ENCODE assay signal across 6 cellular contexts in genomic region chr17:29779812-29780190, GRCh38.
DNase-seq lines count a peak whose midpoint lies in the region; ATAC-seq and TF ChIP-seq lines count a peak whose summit lies in the region.
"Not testable (repeated sequence)": the region's sequence is repeated elsewhere in the genome, so short reads cannot be mapped to it uniquely, and the experiment has no call there.

No MANE protein-coding gene starts in this region.

- H3K9ac ChIP-seq in BLaER1 treated with 17β-estradiol and CSF1 and Interleukin-3, amounts not matched to agents 10 nM and 100 nM, result peak overlapping the region in 8 of 11 experiments; percentile 23 to 69 (median 56); a peak in 12 of 22 replicates
- not testable (repeated sequence) for H3K9ac ChIP-seq in SK-N-MC (ENCODE audit: insufficient read length)

- DNase-seq in NCI-H2171 treated with DMSO at 0.1 percent for 48 hours (lab: John Stamatoyannopoulos, UW), result peak; percentile 29
- not testable (repeated sequence) for DNase-seq in SK-N-MC (ENCODE audit: low read depth, low spot score); activated T-cell treated with anti-CD3 and anti-CD28 coated beads, Interleukin-2, amount 50 U/mL, for 24 hours; cardiac muscle cell (ENCODE audit: low read depth in 1 of 2, low spot score in 1 of 2); gastrocnemius medialis

- H3K9me3 ChIP-seq in BLaER1 treated with 17β-estradiol and CSF1 and Interleukin-3, amounts not matched to agents 10 nM and 100 nM (replicated peaks in 1 of 11); SK-N-MC (ENCODE audit: low read depth, low read length); cardiac muscle cell (ENCODE audit: low read depth); gastrocnemius medialis: not testable (repeated sequence)

- not testable (repeated sequence) for ATAC-seq in gastrocnemius medialis

- peak overlapping the region in 10 of 11 experiments; percentile 45 to 70 (median 64); a peak in 18 of 22 replicates for H3K4me2 ChIP-seq in BLaER1 treated with 17β-estradiol and CSF1 and Interleukin-3, amounts not matched to agents 10 nM and 100 nM

- peak overlapping the region in 8 of 11 experiments; percentile 35 to 70 (median 66); a peak in 15 of 22 replicates for H3K27ac ChIP-seq in BLaER1 treated with 17β-estradiol and CSF1 and Interleukin-3, amounts not matched to agents 10 nM and 100 nM
- H3K27ac ChIP-seq in SK-N-MC (0 out of 2 replicates have a peak overlapping the region, but pooled peaks have one; percentile 10), cardiac muscle cell (peak overlapping the region; percentile 23), gastrocnemius medialis (peak overlapping the region; percentile 76 to 84 (median 79))

- not testable (repeated sequence) for H3K9me3 Mint-ChIP-seq in activated T-cell treated with anti-CD3 and anti-CD28 coated beads, Interleukin-2, amount 50 U/mL, for 24 hours

- H3K27me3 ChIP-seq in BLaER1 treated with 17β-estradiol and CSF1 and Interleukin-3, amounts not matched to agents 10 nM and 100 nM; cardiac muscle cell; gastrocnemius medialis: not testable (repeated sequence)

- peaks cover 22 to 36% (median 27%) of the 10 kb centered on the region in 10 experiments for H3K4me1 ChIP-seq in BLaER1 treated with 17β-estradiol and CSF1 and Interleukin-3, amounts not matched to agents 10 nM and 100 nM
- not testable (repeated sequence) for H3K4me1 ChIP-seq in cardiac muscle cell (ENCODE audit: low read depth)
- peaks cover 9 to 13% of the 10 kb centered on the region in 2 donors for H3K4me1 ChIP-seq in gastrocnemius medialis

- H3K4me3 ChIP-seq in BLaER1 treated with 17β-estradiol and CSF1 and Interleukin-3, amounts not matched to agents 10 nM and 100 nM; SK-N-MC; cardiac muscle cell; gastrocnemius medialis: not testable (repeated sequence)

- H3K4me1 Mint-ChIP-seq in activated T-cell treated with anti-CD3 and anti-CD28 coated beads, Interleukin-2, amount 50 U/mL, for 24 hours (ENCODE audit: low read depth), result not testable (repeated sequence)

- not testable (repeated sequence) for H3K4me3 Mint-ChIP-seq in activated T-cell treated with anti-CD3 and anti-CD28 coated beads, Interleukin-2, amount 50 U/mL, for 24 hours

- intact Hi-C loops in gastrocnemius medialis (cut with DNase I; ENCODE audit: low total_unique reads), result loop anchor here (1.0 to 10.0 kb wide), 4 partner anchors 140 to 385 kb away; partner anchors contain the start of gene TAOK1

- H3K27ac Mint-ChIP-seq in activated T-cell treated with anti-CD3 and anti-CD28 coated beads, Interleukin-2, amount 50 U/mL, for 24 hours, result peak overlapping the region; percentile 33

- TF ChIP-seq POLR2A in gastrocnemius medialis (IDR thresholded peaks at IDR 0.05), result not testable (repeated sequence)

- not testable (repeated sequence) for H3K27me3 Mint-ChIP-seq in activated T-cell treated with anti-CD3 and anti-CD28 coated beads, Interleukin-2, amount 50 U/mL, for 24 hours

- H3K36me3 Mint-ChIP-seq in activated T-cell treated with anti-CD3 and anti-CD28 coated beads, Interleukin-2, amount 50 U/mL, for 24 hours (ENCODE audit: low read depth), result not testable (repeated sequence)

- in situ Hi-C loops in gastrocnemius medialis (cut with MboI; ENCODE audit: low sequenced_read_pairs in 4 of 4), result loop anchor here (10.0 to 25.0 kb wide), 6 partner anchors 135 to 418 kb away; partner anchors contain the start of genes CORO6 (in 1 of the 4) and TAOK1 (in 1 of the 4)

- not testable (repeated sequence) for TF ChIP-seq CTCF in cardiac muscle cell (IDR thresholded peaks at IDR 0.05; ENCODE audit: low read depth, low read length); gastrocnemius medialis (IDR thresholded peaks at IDR 0.05 in 4 of 5, conservative IDR thresholded peaks at IDR 0.05 in 1 of 5)

- peaks cover 8 to 52% (median 33%) of the 10 kb centered on the region in 11 experiments; a peak in 20 of 22 replicates for H3K36me3 ChIP-seq in BLaER1 treated with 17β-estradiol and CSF1 and Interleukin-3, amounts not matched to agents 10 nM and 100 nM
- H3K36me3 ChIP-seq in SK-N-MC (ENCODE audit: insufficient read depth, low read length); cardiac muscle cell; gastrocnemius medialis: not testable (repeated sequence)

- not testable (repeated sequence) for H4K20me1 ChIP-seq in BLaER1 treated with 17β-estradiol and CSF1 and Interleukin-3, amounts not matched to agents 10 nM and 100 nM

Comparison
In these comparisons a context has a peak if more than half of its experiments do, and no peak if none do; other contexts are left out.
1. H3K27ac ChIP-seq: peak in every context shown above with its lines; median percentile 79 in gastrocnemius medialis; 66 in BLaER1 treated with 17β-estradiol and CSF1 and Interleukin-3, amounts not matched to agents 10 nM and 100 nM; 23 in cardiac muscle cell; 10 in SK-N-MC.